In genomic region chr3:109773006-109773405, GRCh38 we compare ENCODE assay signal across 15 cellular contexts.
"Had no signal": no experiment of that assay in that cellular context is flagged by ENCODE, and none has a peak within 500 bp of the region (broad histone marks: within the 10 kb centered on the region; RNA-seq: fewer than 3 reads in every experiment).

No MANE protein-coding gene starts in this region.

- H3K36me3 ChIP-seq: adrenal gland, neural progenitor cell, ovary, tibial artery, vagina had no signal

- H3K9ac ChIP-seq: neural progenitor cell had no signal

- H3K4me2 ChIP-seq: hepatocyte, neural progenitor cell had no signal

- H3K27ac ChIP-seq: adrenal gland, hepatocyte, neural progenitor cell, ovary, tibial artery, vagina had no signal

- H2AFZ ChIP-seq: hepatocyte, neural progenitor cell had no signal

- ATAC-seq: activated T-helper 17 cell treated with anti-CD3 and anti-CD28 coated beads, Interleukin-2, amount 50 U/mL, for 72 hours; stimulated activated memory B cell treated with anti-CD40 and anti-IgM and Interleukin-4, amounts not matched to agents 10 μg/mL and 1 μg/mL and 100 μg/mL, for 72 hours had no signal

- DNase-seq: activated B cell treated with CpG ODN at 0.5 μM for 24 hours; activated CD4-positive, alpha-beta T cell treated with anti-CD3 and anti-CD28 coated beads, Interleukin-2, amount 10 ng/mL, durations not matched to agents 7 days and 5 days; activated CD8-positive, alpha-beta memory T cell treated with anti-CD3 and anti-CD28 coated beads for 24 hours; activated naive CD4-positive, alpha-beta T cell treated with anti-CD3 and anti-CD28 coated beads, Interleukin-2, amount 10 ng/mL, durations not matched to agents 7 days and 5 days; adrenal gland; central memory CD4-positive, alpha-beta T cell; cortex of kidney; effector memory CD4-positive, alpha-beta T cell; ovary; tibial artery had no signal

- H3K4me1 ChIP-seq: adrenal gland, neural progenitor cell, tibial artery, vagina had no signal

- H3K27me3 ChIP-seq: adrenal gland, hepatocyte, neural progenitor cell, ovary, tibial artery, vagina had no signal

- H3K4me3 ChIP-seq: adrenal gland, hepatocyte, neural progenitor cell, ovary, tibial artery, vagina had no signal

- H3K9me3 ChIP-seq: adrenal gland, ovary, vagina had no signal

- H3K79me2 ChIP-seq: hepatocyte had no signal
